In genomic region chr1:28088168-28088961, GRCh38 we compare ENCODE assay signal across 8 cellular contexts. TPM values are rescaled to one million over a fixed set of nuclear protein-coding genes. Genes with fewer than 3 reads are reported as not detected.
DNase-seq lines count a peak whose midpoint lies in the region; ATAC-seq and TF ChIP-seq lines count a peak whose summit lies in the region.

EYA3 (minus strand) TSS chr1:28088610; CDS start chr1:28058026, 30,584 bp downstream.

- H3K36me3 Mint-ChIP-seq in natural killer cell treated with Interleukin-12 subunit alpha and Interleukin-12 subunit beta and Interleukin-15 and Interleukin-18, amount 100 ng/mL, for 72 hours, result no peaks in the 10 kb centered on the region

- DNase-seq in ELF-1 (ENCODE audit: low read depth, low spot score), result peak; percentile 100
- peak; percentile 96 for DNase-seq in H7
- DNase-seq in M059J (ENCODE audit: low read depth), result peak; percentile 98
- DNase-seq in SHP77 (lab: John Stamatoyannopoulos, UW), result peak; percentile 93 to 96
- peak; percentile 100 for DNase-seq in activated effector memory CD4-positive, alpha-beta T cell treated with Interleukin-2 at 50 U/mL for 16 hours
- DNase-seq in fibroblast of pulmonary artery (ENCODE audit: low read depth), result peak; percentile 99
- DNase-seq in natural killer cell treated with Interleukin-12 subunit alpha and Interleukin-12 subunit beta and Interleukin-15 and Interleukin-18, amount 100 ng/mL, for 72 hours (ENCODE audit: low spot score), result peak; percentile 99
- DNase-seq in stimulated activated naive CD8-positive, alpha-beta T cell treated with anti-CD3 and anti-CD28 coated beads, Interleukin-15, Interleukin-2, amounts not matched to agents 100 U/mL and 50 U/mL, for 24 hours, result peak; percentile 99

- H3K27me3 Mint-ChIP-seq in natural killer cell treated with Interleukin-12 subunit alpha and Interleukin-12 subunit beta and Interleukin-15 and Interleukin-18, amount 100 ng/mL, for 72 hours, result peaks cover 0 to 2% of the 10 kb centered on the region in 2 donors

- no peaks in the 10 kb centered on the region for H3K9me3 Mint-ChIP-seq in natural killer cell treated with Interleukin-12 subunit alpha and Interleukin-12 subunit beta and Interleukin-15 and Interleukin-18, amount 100 ng/mL, for 72 hours

- no peak for TF ChIP-seq CTCF in fibroblast of pulmonary artery (IDR thresholded peaks at IDR 0.05; ENCODE audit: low read length, missing control alignments)

- no peaks in the 10 kb centered on the region for H3K27me3 ChIP-seq in H7 (ENCODE audit: control insufficient read depth, insufficient read depth, low read length)

- H3K36me3 ChIP-seq in H7 (replicated peaks; ENCODE audit: control insufficient read depth, insufficient read depth, low read length), result no peaks in the 10 kb centered on the region

- peak; percentile 97 to 99 for ATAC-seq in natural killer cell treated with Interleukin-12 subunit alpha and Interleukin-12 subunit beta and Interleukin-15 and Interleukin-18, amount 100 ng/mL, for 72 hours
- peak; percentile 96 for ATAC-seq in stimulated activated naive CD8-positive, alpha-beta T cell treated with anti-CD3 and anti-CD28 coated beads, Interleukin-15, Interleukin-2, amounts not matched to agents 100 U/mL and 50 U/mL, for 24 hours

- H3K27ac Mint-ChIP-seq in natural killer cell treated with Interleukin-12 subunit alpha and Interleukin-12 subunit beta and Interleukin-15 and Interleukin-18, amount 100 ng/mL, for 72 hours, result peak within 1 kb of the TSS; percentile 92 to 98

- peak within 1 kb of the TSS; percentile 96 for H3K4me3 ChIP-seq in H7 (ENCODE audit: insufficient read depth, low read depth, low read length)
- peak within 1 kb of the TSS; percentile 84 for H3K4me3 ChIP-seq in fibroblast of pulmonary artery (replicated peaks; ENCODE audit: low read depth, low read length)

- H3K4me3 Mint-ChIP-seq in natural killer cell treated with Interleukin-12 subunit alpha and Interleukin-12 subunit beta and Interleukin-15 and Interleukin-18, amount 100 ng/mL, for 72 hours, result peak within 1 kb of the TSS; percentile 99

- H3K4me1 Mint-ChIP-seq in natural killer cell treated with Interleukin-12 subunit alpha and Interleukin-12 subunit beta and Interleukin-15 and Interleukin-18, amount 100 ng/mL, for 72 hours (ENCODE audit: low read depth in 2 of 2), result peaks cover 30 to 41% of the 10 kb centered on the region in 2 donors

RNA-seq across cellular contexts. Expression of gene EYA3, which starts in this region (rescaled TPM):
- total RNA-seq in H7 (2014; rRNA removed; shearing (Covaris generic)), result 26.6 and 38.3 TPM in 2 replicates
- total RNA-seq in M059J (2014; rRNA removed; shearing (Covaris generic)), result 20.0 and 25.4 TPM in 2 replicates
- 10 to 100 TPM; 62.6 to 64.6 TPM for total RNA-seq in natural killer cell treated with Interleukin-12 subunit alpha and Interleukin-12 subunit beta and Interleukin-15 and Interleukin-18, amount 100 ng/mL, for 72 hours

Comparison
In these comparisons a context has a peak if more than half of its experiments do, and no peak if none do; other contexts are left out.
1. Peak in every context shown above with its lines: DNase-seq, ATAC-seq and H3K4me3 ChIP-seq.